In genomic region chr4:41070516-41071281, GRCh38 we compare ENCODE assay signal across 1 cellular context.
TF ChIP-seq lines count a peak whose summit lies in the region.

No MANE protein-coding gene starts in this region.

TF ChIP-seq in IMR-90, 13 proteins besides CTCF, POLR2A, EP300 and RAD21 (continued from another document):
- TF ChIP-seq MXI1 (IDR thresholded peaks at IDR 0.05; ENCODE audit: borderline replicate concordance, low read depth, low read length), result no peak
- TF ChIP-seq ELK1 (IDR thresholded peaks at IDR 0.05; ENCODE audit: borderline replicate concordance, low read depth, low read length), result no peak
- TF ChIP-seq RFX5 (IDR thresholded peaks at IDR 0.05; ENCODE audit: low read depth, low read length), result no peak
- TF ChIP-seq USF2 (IDR thresholded peaks at IDR 0.05; ENCODE audit: low read depth, low read length), result no peak
- no peak for TF ChIP-seq MAFK (IDR thresholded peaks at IDR 0.05; ENCODE audit: low read depth, low read length)
- no peak for TF ChIP-seq CEBPB (IDR thresholded peaks at IDR 0.05; ENCODE audit: low read depth, low read length)
- no peak for TF ChIP-seq MAZ (IDR thresholded peaks at IDR 0.05; ENCODE audit: borderline replicate concordance, low read depth, low read length)
- TF ChIP-seq NFE2L2 (IDR thresholded peaks at IDR 0.05; ENCODE audit: low read depth, low read length), result no peak
- TF ChIP-seq SMC3 (IDR thresholded peaks at IDR 0.05; ENCODE audit: low read depth, low read length), result no peak
- TF ChIP-seq FOS (IDR thresholded peaks at IDR 0.05; ENCODE audit: low read depth, low read length), result no peak
- no peak for TF ChIP-seq BHLHE40 (IDR thresholded peaks at IDR 0.05; ENCODE audit: low read depth, low read length)
